In the genomic region with DNA sequence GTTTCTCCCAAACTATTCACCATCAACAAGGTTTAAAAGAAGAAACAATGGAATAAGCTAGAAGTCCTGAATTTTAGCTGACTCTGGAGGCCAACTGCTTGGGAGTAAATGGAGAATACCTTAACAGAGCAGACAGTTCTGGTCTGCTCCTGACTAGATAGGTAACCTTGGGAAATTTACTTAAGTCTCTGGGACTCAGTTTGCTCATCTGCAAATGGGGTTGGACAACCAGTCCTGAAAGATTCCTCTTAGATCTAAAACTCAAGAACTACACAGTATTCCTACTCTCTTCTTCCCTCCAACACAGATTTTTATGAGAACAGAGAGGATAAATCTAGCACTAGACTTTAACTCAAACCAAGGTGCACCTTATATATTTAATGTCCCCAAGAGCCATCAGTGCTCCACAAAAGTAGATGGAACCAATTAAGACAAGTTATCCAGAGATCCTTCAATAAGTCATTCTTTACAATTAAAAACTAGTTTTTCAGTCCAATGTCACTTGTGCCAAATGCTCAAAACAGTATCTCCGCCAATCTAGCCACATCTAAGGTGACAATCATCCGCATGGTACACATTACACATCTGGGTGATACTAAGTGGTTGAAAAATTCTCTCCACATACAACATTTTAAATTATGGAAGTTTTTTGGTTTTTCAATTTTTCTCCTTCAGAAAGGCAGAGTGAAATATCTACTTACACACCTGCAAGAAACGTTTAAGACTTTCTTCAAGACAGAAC, we compare ENCODE assay signal across 9 cellular contexts. TPM values are rescaled to one million over a fixed set of nuclear protein-coding genes. Genes with fewer than 3 reads are reported as not detected.
DNase-seq lines count a peak whose midpoint lies in the region; ATAC-seq, FAIRE-seq and TF ChIP-seq lines count a peak whose summit lies in the region.
"Had no signal": no experiment of that assay in that cellular context is flagged by ENCODE, and none has a peak within 500 bp of the region (broad histone marks: within the 10 kb centered on the region; RNA-seq: fewer than 3 reads in every experiment).

No MANE protein-coding gene starts in this region.

- TF ChIP-seq EP300 in K562 (IDR thresholded peaks at IDR 0.05; ENCODE audit: low read length) (no peak), upper lobe of left lung (IDR thresholded peaks at IDR 0.05) (no peak)

- no peaks in the 10 kb centered on the region for H3K36me3 ChIP-seq in cardiac muscle cell
- peaks cover 26% of the 10 kb centered on the region; the same call in 2 of the 3 replicates for H3K36me3 ChIP-seq in K562 (ENCODE audit: control insufficient read depth, insufficient read depth, low read length)
- no peaks in the 10 kb centered on the region for H3K36me3 ChIP-seq in mesendoderm (ENCODE audit: control insufficient read depth, insufficient read depth, low read length)
- H3K36me3 ChIP-seq in upper lobe of left lung, result peaks cover 0 to 8% (median 4%) of the 10 kb centered on the region in 4 donors

- peaks cover 8% of the 10 kb centered on the region for H3K79me1 ChIP-seq in mesendoderm (ENCODE audit: low read length)

- no peak for FAIRE-seq in K562 (lab: Jason Lieb, UNC)

- H2BK5ac ChIP-seq in mesendoderm (ENCODE audit: low read length), result no peak overlapping the region

- 4% methylated on average over 3 of the region's 3 CpGs for WGBS in K562 (ENCODE audit: insufficient coverage, low coverage, missing lambda C conversion rate)
- WGBS in mesendoderm (ENCODE audit: extremely low coverage, insufficient coverage, low lambda C conversion rate), result no CpG with 5 or more reads among the region's 3 CpGs
- WGBS in upper lobe of left lung, 2 donors, result 28 to 32% methylated on average over 3 of the region's 3 CpGs

- intact Hi-C loops in left ventricle myocardium superior (cut with micrococcal nuclease), result no loop called here
- intact Hi-C loops in K562 (cut with micrococcal nuclease), result no loop called here

- H3K56ac ChIP-seq in mesendoderm (ENCODE audit: low read length), result peak overlapping the region; percentile 29

- DNase-seq in cardiac muscle cell (ENCODE audit: low read depth in 1 of 2, low spot score in 1 of 2), result no peak
- no peak for DNase-seq in left ventricle myocardium superior
- peak in 1 of 4 experiments; percentile 2 for DNase-seq in K562 (ENCODE audit: extremely low read depth in 1 of 4, low spot score in 3 of 4)
- no peak for DNase-seq in mesendoderm
- no peak for DNase-seq in upper lobe of left lung
- DNase-seq in GM19240 (ENCODE audit: insufficient read length, low spot score), result no peak
- no peak for DNase-seq in activated gamma-delta T cell treated with Interleukin-2 at 50 U/mL for 16 hours
- no peak for DNase-seq in NCI-H187 treated with DMSO at 0.1 percent for 48 hours (lab: John Stamatoyannopoulos, UW)
- DNase-seq: activated effector memory CD4-positive, alpha-beta T cell treated with Interleukin-2 at 50 U/mL for 16 hours had no signal

- no peak for TF ChIP-seq POLR2A in K562 (conservative IDR thresholded peaks at IDR 0.05)
- no peak for TF ChIP-seq POLR2A in upper lobe of left lung (IDR thresholded peaks at IDR 0.05)

- H2AFZ ChIP-seq in K562 (ENCODE audit: low read depth, low read length), result no peak overlapping the region

- no peak for TF ChIP-seq RAD21 in K562 (CRISPR knock-in tag; conservative IDR thresholded peaks at IDR 0.05 in 1 of 2, IDR thresholded peaks at IDR 0.05 in 1 of 2)

- POLR2A ChIA-PET in K562 (lab: Yijun Ruan, JAX), result interaction anchor here (0.5 to 1.8 kb wide), 5 partner anchors 10 to 276 kb away, joined by 3 to 7 read pairs (median 3); a partner anchor contains a TSS

- H2BK15ac ChIP-seq in mesendoderm (replicated peaks; ENCODE audit: low read depth), result no peak overlapping the region

- no peak overlapping the region for H3K18ac ChIP-seq in mesendoderm (ENCODE audit: low read length)

- no peak for ATAC-seq in left ventricle myocardium superior
- no peak for ATAC-seq in K562
- ATAC-seq in upper lobe of left lung (ENCODE audit: low FRiP score in 2 of 2), result no peak

- H3K4me3 ChIP-seq in cardiac muscle cell (peak overlapping the region; percentile 81), K562 (peak overlapping the region; percentile 91), mesendoderm (ENCODE audit: low read length) (peak overlapping the region; percentile 96), upper lobe of left lung (peak overlapping the region; percentile 70 to 93 (median 84))

- TSS peak; percentile 66 for BruUV-seq in K562 (replicated peaks; lab: Mats Ljungman, UMichigan)

- CTCF ChIA-PET in K562 (lab: Yijun Ruan, JAX; ENCODE audit: low intra/inter-chr PET ratio), result no interaction called here

- no peaks in the 10 kb centered on the region for H3K9me1 ChIP-seq in K562 (ENCODE audit: control insufficient read depth, insufficient read depth, low read length)

- H3K4me1 ChIP-seq in cardiac muscle cell (ENCODE audit: low read depth) (peaks cover 26% of the 10 kb centered on the region), K562 (replicated peaks in 1 of 2; ENCODE audit: control insufficient read depth in 2 of 2, insufficient read depth in 2 of 2, low read length in 2 of 2) (peaks cover 27 to 30% of the 10 kb centered on the region in 2 experiments; a peak in 4 of 5 replicates), mesendoderm (ENCODE audit: control insufficient read depth, low read depth, low read length) (peaks cover 6% of the 10 kb centered on the region), upper lobe of left lung (peaks cover 68 to 78% (median 69%) of the 10 kb centered on the region in 4 donors)

- H3K9me3 ChIP-seq in cardiac muscle cell (ENCODE audit: low read depth), result no peaks in the 10 kb centered on the region
- no peaks in the 10 kb centered on the region for H3K9me3 ChIP-seq in K562 (replicated peaks; ENCODE audit: control insufficient read depth, insufficient read depth, low read depth, low read length)
- no peaks in the 10 kb centered on the region for H3K9me3 ChIP-seq in upper lobe of left lung

- H3K4ac ChIP-seq in mesendoderm (ENCODE audit: low read depth, low read length), result no peak overlapping the region

- H2BK120ac ChIP-seq in mesendoderm (ENCODE audit: low read depth, low read length), result no peak overlapping the region

- H3K9ac ChIP-seq in K562 (ENCODE audit: insufficient read depth in 1 of 2, low read depth in 2 of 2, low read length in 2 of 2) (peak overlapping the region; percentile 48 to 94; a peak in 3 of 4 replicates), mesendoderm (ENCODE audit: low read length) (peak overlapping the region; percentile 96)

- H3K79me2 ChIP-seq in K562 (ENCODE audit: control insufficient read depth, insufficient read depth, low read length), result peaks cover 81% of the 10 kb centered on the region
- peaks cover 66% of the 10 kb centered on the region for H3K79me2 ChIP-seq in mesendoderm (ENCODE audit: control insufficient read depth, insufficient read depth, low read length)

- no peaks in the 10 kb centered on the region for H3K27me3 ChIP-seq in cardiac muscle cell
- H3K27me3 ChIP-seq in K562 (ENCODE audit: control insufficient read depth in 2 of 2, insufficient read depth in 2 of 2, low read length in 2 of 2), result no peaks in the 10 kb centered on the region
- H3K27me3 ChIP-seq in mesendoderm (ENCODE audit: insufficient read depth, low read length, poor library complexity), result no peaks in the 10 kb centered on the region
- H3K27me3 ChIP-seq in upper lobe of left lung, result no peaks in the 10 kb centered on the region

- peaks cover 35% of the 10 kb centered on the region for H4K20me1 ChIP-seq in K562 (replicated peaks; ENCODE audit: control insufficient read depth, insufficient read depth, low read length)

- TF ChIP-seq CTCF in cardiac muscle cell (IDR thresholded peaks at IDR 0.05; ENCODE audit: low read depth, low read length) (no peak), K562 (IDR thresholded peaks at IDR 0.05 in 2 of 3, conservative IDR thresholded peaks at IDR 0.05 in 1 of 3; ENCODE audit: insufficient read depth in 2 of 3, low read depth in 1 of 3, low read length in 3 of 3) (no peak), upper lobe of left lung (IDR thresholded peaks at IDR 0.05) (no peak)

- no peak overlapping the region for H4K8ac ChIP-seq in mesendoderm (ENCODE audit: low read depth, low read length)

- no peak overlapping the region for H4K5ac ChIP-seq in mesendoderm (ENCODE audit: low read length)

- peak overlapping the region; percentile 94 for H3K4me2 ChIP-seq in K562 (ENCODE audit: insufficient read depth, low read length)
- H3K4me2 ChIP-seq in mesendoderm (ENCODE audit: low read length), result peak overlapping the region; percentile 76

- no peak overlapping the region for H2AK5ac ChIP-seq in mesendoderm (ENCODE audit: low read length)

- in situ Hi-C loops in K562 (cut with MboI), result no loop called here

- H3K27ac ChIP-seq in cardiac muscle cell (peak overlapping the region; percentile 95), K562 (ENCODE audit: extremely low read depth, low read depth, low read length) (peak overlapping the region; percentile 96; the same call in 2 of the 3 replicates), mesendoderm (ENCODE audit: low read depth, low read length) (no peak overlapping the region), upper lobe of left lung (peak overlapping the region; percentile 97 to 100 (median 98))

- H3K23ac ChIP-seq in mesendoderm (ENCODE audit: low read length), result no peak overlapping the region

RNA-seq across cellular contexts. Expression of a gene that starts 1.5 kb away (rescaled TPM):
- total RNA-seq in cardiac muscle cell, result 461 and 522 TPM in 2 replicates
- polyA plus RNA-seq in cardiac muscle cell, result 356 and 359 TPM in 2 replicates
- total RNA-seq in left ventricle myocardium superior, result 266 TPM
- 37.6 and 39.3 TPM in 2 replicates for total RNA-seq in K562 (2011; cell fraction: chromatin; rRNA removed; ENCODE audit: low replicate concordance)
- total RNA-seq in K562 (2011; cell fraction: nucleolus; rRNA removed), result 40.9 and 41.2 TPM in 2 replicates
- 54.2 and 73.1 TPM in 2 replicates for total RNA-seq in K562 (2011; cell fraction: nucleoplasm; rRNA removed)
- 136 and 147 TPM in 2 replicates for total RNA-seq in K562 (2014; rRNA removed)
- 214 and 232 TPM in 2 replicates for total RNA-seq in K562 (2014; rRNA removed; fragmentation: Illumina TruSeq; extraction: Trizol)
- total RNA-seq in K562 (2015; rRNA removed; fragmentation: Illumina TruSeq; extraction: Trizol), result 229 and 236 TPM in 2 replicates
- 255 and 267 TPM in 2 replicates for total RNA-seq in K562 (2021)
- polyA plus RNA-seq in K562 (2011; rRNA removed), result 136 and 148 TPM in 2 replicates
- polyA plus RNA-seq in K562 (2011; cell fraction: cytosol; rRNA removed), result 137 and 195 TPM in 2 replicates
- polyA plus RNA-seq in K562 (2011; cell fraction: nucleus; rRNA removed), result 75.2 and 120 TPM in 2 replicates
- polyA plus RNA-seq in K562 (2012), result 285 and 304 TPM in 2 replicates
- polyA plus RNA-seq in K562 (2014; fragmentation: Illumina TruSeq; extraction: Trizol), result 269 and 334 TPM in 2 replicates
- polyA plus RNA-seq in K562 (2014; fragmentation: Nextera tagmentation; extraction: Ambion mirVana), result 100 to 1,000 TPM; 345 to 540 TPM
- 147 and 152 TPM in 2 replicates for polyA plus RNA-seq in K562 (2014; rRNA removed)
- 216 and 222 TPM in 2 replicates for polyA minus RNA-seq in K562 (2011; rRNA and poly(A)+ RNA removed)
- 249 and 294 TPM in 2 replicates for polyA minus RNA-seq in K562 (2011; cell fraction: cytosol; rRNA and poly(A)+ RNA removed)
- polyA minus RNA-seq in K562 (2011; cell fraction: nucleus; rRNA and poly(A)+ RNA removed), result 20.9 and 49.4 TPM in 2 replicates
- 409 TPM for polyA plus RNA-seq in mesendoderm (2013, experiment 1 of 2)
- polyA plus RNA-seq in mesendoderm (2013, experiment 2 of 2), result 408 TPM
- 100 to 1,000 TPM; 206 to 611 (median 456) TPM for total RNA-seq in upper lobe of left lung

RNA-seq across cellular contexts. Expression of a gene that starts 1.9 kb away (rescaled TPM):
- total RNA-seq in cardiac muscle cell (12.1 and 26.7 TPM in 2 replicates), left ventricle myocardium superior (14.9 TPM), K562 (2014; rRNA removed) (6.5 and 8.0 TPM in 2 replicates), K562 (2014; rRNA removed; fragmentation: Illumina TruSeq; extraction: Trizol) (6.4 and 6.6 TPM in 2 replicates), K562 (2015; rRNA removed; fragmentation: Illumina TruSeq; extraction: Trizol) (7.5 and 8.3 TPM in 2 replicates), K562 (2021) (7.7 and 8.2 TPM in 2 replicates), upper lobe of left lung (10 to 100 TPM; 21.8 to 52.3 (median 39.5) TPM)
- polyA plus RNA-seq in cardiac muscle cell (16.8 and 30.6 TPM in 2 replicates), K562 (2011; rRNA removed) (9.3 and 11.7 TPM in 2 replicates), K562 (2014; fragmentation: Illumina TruSeq; extraction: Trizol) (14.6 and 15.4 TPM in 2 replicates), K562 (2014; fragmentation: Nextera tagmentation; extraction: Ambion mirVana) (1 to 10 TPM; 4.0 to 4.2 TPM), K562 (2014; rRNA removed) (8.8 and 9.5 TPM in 2 replicates)
- 15.7 and 36.6 TPM in 2 replicates for total RNA-seq in K562 (2011; cell fraction: chromatin; rRNA removed; ENCODE audit: low replicate concordance)
- 21.7 and 24.9 TPM in 2 replicates for total RNA-seq in K562 (2011; cell fraction: nucleolus; rRNA removed)
- total RNA-seq in K562 (2011; cell fraction: nucleoplasm; rRNA removed), result 23.7 and 33.4 TPM in 2 replicates
- 15.7 and 16.0 TPM in 2 replicates for polyA plus RNA-seq in K562 (2011; cell fraction: cytosol; rRNA removed)
- polyA plus RNA-seq in K562 (2011; cell fraction: nucleus; rRNA removed), result 4.7 and 9.4 TPM in 2 replicates
- 10.3 and 13.8 TPM in 2 replicates for polyA plus RNA-seq in K562 (2012)
- 7.7 and 9.8 TPM in 2 replicates for polyA minus RNA-seq in K562 (2011; rRNA and poly(A)+ RNA removed)
- polyA minus RNA-seq in K562 (2011; cell fraction: cytosol; rRNA and poly(A)+ RNA removed), result 4.1 and 4.7 TPM in 2 replicates
- 5.7 and 8.4 TPM in 2 replicates for polyA minus RNA-seq in K562 (2011; cell fraction: nucleus; rRNA and poly(A)+ RNA removed)
- polyA plus RNA-seq in mesendoderm (2013, experiment 1 of 2), result 6.6 TPM
- polyA plus RNA-seq in mesendoderm (2013, experiment 2 of 2), result 6.5 TPM

RNA-seq across cellular contexts. Expression of a gene that starts 12.0 kb away (rescaled TPM):
- 37.3 and 67.2 TPM in 2 replicates for total RNA-seq in cardiac muscle cell
- 105 and 138 TPM in 2 replicates for polyA plus RNA-seq in cardiac muscle cell
- 30.5 TPM for total RNA-seq in left ventricle myocardium superior
- total RNA-seq in K562 (2011; cell fraction: chromatin; rRNA removed; ENCODE audit: low replicate concordance), result 9.9 and 19.2 TPM in 2 replicates
- 8.2 and 11.2 TPM in 2 replicates for total RNA-seq in K562 (2011; cell fraction: nucleolus; rRNA removed)
- 4.3 and 8.5 TPM in 2 replicates for total RNA-seq in K562 (2011; cell fraction: nucleoplasm; rRNA removed)
- 0.37 and 0.41 TPM in 2 replicates for total RNA-seq in K562 (2014; rRNA removed)
- total RNA-seq in K562 (2014; rRNA removed; fragmentation: Illumina TruSeq; extraction: Trizol), result 0.18 and 0.29 TPM in 2 replicates
- total RNA-seq in K562 (2015; rRNA removed; fragmentation: Illumina TruSeq; extraction: Trizol), result 0.14 and 0.41 TPM in 2 replicates
- total RNA-seq in K562 (2021), result 0.72 and 1.5 TPM in 2 replicates
- 1.6 and 4.4 TPM in 2 replicates for polyA plus RNA-seq in K562 (2011; rRNA removed)
- 0.58 and 0.99 TPM in 2 replicates for polyA plus RNA-seq in K562 (2011; cell fraction: cytosol; rRNA removed)
- 38.0 and 49.6 TPM in 2 replicates for polyA plus RNA-seq in K562 (2011; cell fraction: nucleus; rRNA removed)
- 0.86 and 6.3 TPM in 2 replicates for polyA plus RNA-seq in K562 (2012)
- polyA plus RNA-seq in K562 (2014; fragmentation: Illumina TruSeq; extraction: Trizol), result 0.52 and 0.76 TPM in 2 replicates
- under 1 TPM; 0.25 to 0.66 TPM for polyA plus RNA-seq in K562 (2014; fragmentation: Nextera tagmentation; extraction: Ambion mirVana)
- 0.98 and 2.1 TPM in 2 replicates for polyA plus RNA-seq in K562 (2014; rRNA removed)
- 0.42 and 0.70 TPM in 2 replicates for polyA minus RNA-seq in K562 (2011; rRNA and poly(A)+ RNA removed)
- not detected in 2 replicates for polyA minus RNA-seq in K562 (2011; cell fraction: cytosol; rRNA and poly(A)+ RNA removed)
- polyA minus RNA-seq in K562 (2011; cell fraction: nucleus; rRNA and poly(A)+ RNA removed), result 1.2 and 2.0 TPM in 2 replicates
- 20.4 TPM for polyA plus RNA-seq in mesendoderm (2013, experiment 1 of 2)
- 20.5 TPM for polyA plus RNA-seq in mesendoderm (2013, experiment 2 of 2)
- 10 to 100 TPM in 3 of 6 donors, 1 to 10 TPM in 3; 2.3 to 59.7 (median 11.4) TPM for total RNA-seq in upper lobe of left lung

RNA-seq across cellular contexts. Expression of a gene that starts 18.9 kb away (rescaled TPM):
- total RNA-seq in cardiac muscle cell (6.2 and 21.1 TPM in 2 replicates), left ventricle myocardium superior (16.8 TPM), K562 (2014; rRNA removed) (1.9 and 4.7 TPM in 2 replicates), K562 (2014; rRNA removed; fragmentation: Illumina TruSeq; extraction: Trizol) (2.7 and 3.1 TPM in 2 replicates), K562 (2015; rRNA removed; fragmentation: Illumina TruSeq; extraction: Trizol) (3.7 and 4.2 TPM in 2 replicates), K562 (2021) (7.2 and 8.8 TPM in 2 replicates), upper lobe of left lung (10 to 100 TPM in 2 of 6 donors, 1 to 10 TPM in 4; 1.0 to 23.9 (median 8.0) TPM)
- polyA plus RNA-seq in cardiac muscle cell (30.4 and 37.7 TPM in 2 replicates), K562 (2011; rRNA removed) (5.9 and 12.4 TPM in 2 replicates), K562 (2014; fragmentation: Illumina TruSeq; extraction: Trizol) (5.7 and 7.4 TPM in 2 replicates), K562 (2014; fragmentation: Nextera tagmentation; extraction: Ambion mirVana) (1 to 10 TPM; 6.0 to 7.0 TPM), K562 (2014; rRNA removed) (4.1 and 6.4 TPM in 2 replicates)
- 13.0 and 26.2 TPM in 2 replicates for total RNA-seq in K562 (2011; cell fraction: chromatin; rRNA removed; ENCODE audit: low replicate concordance)
- 4.1 and 5.8 TPM in 2 replicates for total RNA-seq in K562 (2011; cell fraction: nucleolus; rRNA removed)
- 10.6 and 13.0 TPM in 2 replicates for total RNA-seq in K562 (2011; cell fraction: nucleoplasm; rRNA removed)
- 10.9 and 11.2 TPM in 2 replicates for polyA plus RNA-seq in K562 (2011; cell fraction: cytosol; rRNA removed)
- polyA plus RNA-seq in K562 (2011; cell fraction: nucleus; rRNA removed), result 83.5 and 91.2 TPM in 2 replicates
- 9.5 and 18.2 TPM in 2 replicates for polyA plus RNA-seq in K562 (2012)
- 6.1 and 8.2 TPM in 2 replicates for polyA minus RNA-seq in K562 (2011; rRNA and poly(A)+ RNA removed)
- polyA minus RNA-seq in K562 (2011; cell fraction: cytosol; rRNA and poly(A)+ RNA removed), result 11.1 TPM in 1 of 2 replicates, not detected in the other
- polyA minus RNA-seq in K562 (2011; cell fraction: nucleus; rRNA and poly(A)+ RNA removed), result 3.6 and 5.6 TPM in 2 replicates
- 3.0 TPM for polyA plus RNA-seq in mesendoderm (2013, experiment 1 of 2)
- polyA plus RNA-seq in mesendoderm (2013, experiment 2 of 2), result 3.6 TPM

RNA-seq across cellular contexts. Expression of a gene that starts 52.1 kb away (rescaled TPM):
- total RNA-seq in cardiac muscle cell, result 328 and 360 TPM in 2 replicates
- 371 and 429 TPM in 2 replicates for polyA plus RNA-seq in cardiac muscle cell
- total RNA-seq in left ventricle myocardium superior, result 113 TPM
- 4.0 and 12.8 TPM in 2 replicates for total RNA-seq in K562 (2011; cell fraction: chromatin; rRNA removed; ENCODE audit: low replicate concordance)
- 6.8 and 7.7 TPM in 2 replicates for total RNA-seq in K562 (2011; cell fraction: nucleolus; rRNA removed)
- total RNA-seq in K562 (2011; cell fraction: nucleoplasm; rRNA removed), result 2.8 and 3.7 TPM in 2 replicates
- total RNA-seq in K562 (2014; rRNA removed), result 0.57 TPM in 1 of 2 replicates, not detected in the other
- total RNA-seq in K562 (2014; rRNA removed; fragmentation: Illumina TruSeq; extraction: Trizol), result not detected in 2 replicates
- total RNA-seq in K562 (2015; rRNA removed; fragmentation: Illumina TruSeq; extraction: Trizol), result 0.25 TPM in 1 of 2 replicates, not detected in the other
- 1.3 and 1.6 TPM in 2 replicates for total RNA-seq in K562 (2021)
- polyA plus RNA-seq in K562 (2011; rRNA removed), result 0.08 TPM in 1 of 2 replicates, not detected in the other
- 0.12 and 0.15 TPM in 2 replicates for polyA plus RNA-seq in K562 (2011; cell fraction: cytosol; rRNA removed)
- polyA plus RNA-seq in K562 (2011; cell fraction: nucleus; rRNA removed), result 1.0 and 2.1 TPM in 2 replicates
- 0.37 TPM in 1 of 2 replicates, not detected in the other for polyA plus RNA-seq in K562 (2012)
- polyA plus RNA-seq in K562 (2014; fragmentation: Illumina TruSeq; extraction: Trizol), result not detected in 2 replicates
- polyA plus RNA-seq in K562 (2014; fragmentation: Nextera tagmentation; extraction: Ambion mirVana), result under 1 TPM in 1 of 2 experiments, not detected in 1; 0.08 TPM
- polyA plus RNA-seq in K562 (2014; rRNA removed), result 0.09 and 0.16 TPM in 2 replicates
- 0.32 and 0.60 TPM in 2 replicates for polyA minus RNA-seq in K562 (2011; rRNA and poly(A)+ RNA removed)
- 2.0 and 3.9 TPM in 2 replicates for polyA minus RNA-seq in K562 (2011; cell fraction: cytosol; rRNA and poly(A)+ RNA removed)
- 2.7 and 3.6 TPM in 2 replicates for polyA minus RNA-seq in K562 (2011; cell fraction: nucleus; rRNA and poly(A)+ RNA removed)
- 252 TPM for polyA plus RNA-seq in mesendoderm (2013, experiment 1 of 2)
- polyA plus RNA-seq in mesendoderm (2013, experiment 2 of 2), result 250 TPM
- total RNA-seq in upper lobe of left lung, result 100 to 1,000 TPM; 174 to 603 (median 445) TPM
